Comparison of ENCODE assay signal across 8 cellular contexts in genomic region chrX:101097546-101098453, GRCh38. TPM values are rescaled to one million over a fixed set of nuclear protein-coding genes. Genes with fewer than 3 reads are reported as not detected.
DNase-seq lines count a peak whose midpoint lies in the region; TF ChIP-seq lines count a peak whose summit lies in the region.

TSS of gene CENPI (plus strand) at chrX:101098204. CDS start at chrX:101101071, 2,867 bp downstream.

- peak within 1 kb of the TSS; percentile 82 for H3K4me2 ChIP-seq in neural progenitor cell

- DNase-seq in GM04504 (ENCODE audit: low read depth) (peak; percentile 73), HFFc6 (peak; percentile 91), NAMALWA (ENCODE audit: low spot score) (peak; percentile 93), SK-MEL-5 (ENCODE audit: low read depth, low spot score) (peak; percentile 93), foreskin melanocyte (peak; percentile 81), neural progenitor cell (ENCODE audit: low spot score) (peak; percentile 95)
- DNase-seq in activated naive CD4-positive, alpha-beta T cell treated with Interleukin-2 at 50 U/mL for 16 hours: peak; percentile 93

- no peak for TF ChIP-seq CTCF in HFFc6 (IDR thresholded peaks at IDR 0.05)
- no peak for TF ChIP-seq CTCF in neural progenitor cell (IDR thresholded peaks at IDR 0.05)

- peak within 1 kb of the TSS; percentile 69 for H3K4me3 ChIP-seq in neural progenitor cell
- H3K4me3 ChIP-seq in stomach smooth muscle (ENCODE audit: low read length in 2 of 2): peak within 1 kb of the TSS; percentile 61 to 70

- no peaks in the 10 kb centered on the region for H3F3A ChIP-seq in neural progenitor cell (ENCODE audit: low read depth)

- H3K9me3 ChIP-seq in neural progenitor cell (ENCODE audit: low read depth): no peaks in the 10 kb centered on the region
- H3K9me3 ChIP-seq in stomach smooth muscle (ENCODE audit: control insufficient read depth in 2 of 2, low read length in 2 of 2): no peaks in the 10 kb centered on the region

- H3K27me3 Mint-ChIP-seq in HFFc6 (ENCODE audit: insufficient read depth): peaks cover 2% of the 10 kb centered on the region; the same call in 1 of the 2 replicates
- no peaks in the 10 kb centered on the region for H3K27me3 Mint-ChIP-seq in neural progenitor cell (ENCODE audit: insufficient read depth, low read depth)

- H3K27ac Mint-ChIP-seq in HFFc6: peak within 1 kb of the TSS; percentile 91
- H3K27ac Mint-ChIP-seq in neural progenitor cell: peak within 1 kb of the TSS; percentile 63

- in situ Hi-C loops in SK-MEL-5 (cut with HindIII; ENCODE audit: low pct_unique_long_range_greater_than_20kb, low sequenced_read_pairs): no loop called here

- H3K4me3 Mint-ChIP-seq in HFFc6 (peak within 1 kb of the TSS; percentile 98), neural progenitor cell (peak within 1 kb of the TSS; percentile 86)

- H3K36me3 ChIP-seq in neural progenitor cell (peaks cover 11% of the 10 kb centered on the region), stomach smooth muscle (ENCODE audit: control insufficient read depth in 2 of 2, insufficient read depth in 2 of 2, low read length in 2 of 2) (no peaks in the 10 kb centered on the region)

- no peaks in the 10 kb centered on the region for H3K4me1 ChIP-seq in neural progenitor cell
- no peaks in the 10 kb centered on the region for H3K4me1 ChIP-seq in stomach smooth muscle (ENCODE audit: control insufficient read depth, insufficient read depth, low read length)

- peaks cover 28% of the 10 kb centered on the region for H3K4me1 Mint-ChIP-seq in HFFc6 (ENCODE audit: low read depth)
- peaks cover 11% of the 10 kb centered on the region for H3K4me1 Mint-ChIP-seq in neural progenitor cell

- H3K9me3 Mint-ChIP-seq in HFFc6 (no peaks in the 10 kb centered on the region), neural progenitor cell (no peaks in the 10 kb centered on the region)

- H3K36me3 Mint-ChIP-seq in HFFc6 (ENCODE audit: low read depth) (no peaks in the 10 kb centered on the region), neural progenitor cell (no peaks in the 10 kb centered on the region)

- H3K9ac ChIP-seq in neural progenitor cell (peak within 1 kb of the TSS; percentile 57), stomach smooth muscle (ENCODE audit: low read length in 2 of 2) (peak within 1 kb of the TSS; percentile 73 to 88)

- no peaks in the 10 kb centered on the region for H4K20me1 ChIP-seq in neural progenitor cell (ENCODE audit: low read depth)

- peak within 1 kb of the TSS; percentile 68 for H3K27ac ChIP-seq in neural progenitor cell
- H3K27ac ChIP-seq in stomach smooth muscle (ENCODE audit: low read length): peak within 1 kb of the TSS; percentile 85

- H3K27me3 ChIP-seq in neural progenitor cell: no peaks in the 10 kb centered on the region
- no peaks in the 10 kb centered on the region for H3K27me3 ChIP-seq in stomach smooth muscle (ENCODE audit: control insufficient read depth in 1 of 2, insufficient read depth in 2 of 2, low read length in 2 of 2)

- H3K79me2 ChIP-seq in neural progenitor cell (ENCODE audit: low read depth): peaks cover 39% of the 10 kb centered on the region

- peak within 1 kb of the TSS; percentile 69 for H2AFZ ChIP-seq in neural progenitor cell (replicated peaks)

RNA-seq across cellular contexts. Expression of gene CENPI, which starts in this region (rescaled TPM):
- 10 to 100 TPM in 5 of 6 experiments, 1 to 10 TPM in 1; 6.7 to 15.7 (median 14.3) TPM for total RNA-seq in HFFc6 (2021; fragmentation: NEBNext Ultra II Directional; extraction: Animal tissue kit (Norgen Biotek cat#: 25700))
- 19.6 and 20.8 TPM in 2 replicates for total RNA-seq in SK-MEL-5 (2014; rRNA removed; shearing (Covaris generic))
- 6.5 and 6.8 TPM in 2 replicates for polyA plus RNA-seq in SK-MEL-5 (2015; cell fraction: cytosol; rRNA removed)
- 11.2 and 14.9 TPM in 2 replicates for polyA plus RNA-seq in SK-MEL-5 (2015; cell fraction: nucleus; rRNA removed)
- 51.3 and 60.6 TPM in 2 replicates for total RNA-seq in neural progenitor cell (ENCODE audit: low replicate concordance)

Comparison
In these comparisons a context has a peak if more than half of its experiments do, and no peak if none do; other contexts are left out.
1. Peak in every context shown above with its lines: DNase-seq, H3K4me3 ChIP-seq and H3K27ac ChIP-seq.